2 cellular contexts compared by ENCODE assay signal in the genomic region with DNA sequence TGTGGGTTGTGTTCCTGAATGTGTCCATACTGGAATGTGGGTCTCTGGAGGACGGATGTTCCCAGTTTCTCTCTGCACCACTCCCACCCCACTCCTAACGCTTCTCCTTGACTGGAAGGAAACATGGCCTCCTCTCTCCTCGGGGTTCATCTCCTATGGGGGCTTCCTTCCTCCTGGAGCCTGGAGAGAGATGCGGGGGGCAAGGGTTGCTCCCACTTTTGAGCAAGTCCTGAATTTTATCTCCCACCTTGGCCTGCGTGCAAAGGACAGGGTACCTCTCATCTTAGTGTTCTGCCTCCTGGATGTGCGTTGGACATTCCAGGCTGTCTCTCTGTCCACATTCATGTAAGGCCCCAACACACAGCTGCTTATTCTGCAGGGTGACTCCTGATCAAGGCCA.
TF ChIP-seq lines count a peak whose summit lies in the region.

No MANE protein-coding gene starts in this region.

TF ChIP-seq in IMR-90, 13 proteins besides CTCF, POLR2A, EP300 and RAD21 (continued from another document):
- TF ChIP-seq CHD1 (IDR thresholded peaks at IDR 0.05; ENCODE audit: low read depth, low read length), result no peak
- TF ChIP-seq MAZ (IDR thresholded peaks at IDR 0.05; ENCODE audit: borderline replicate concordance, low read depth, low read length), result no peak
- TF ChIP-seq FOS (IDR thresholded peaks at IDR 0.05; ENCODE audit: low read depth, low read length), result no peak
- TF ChIP-seq MXI1 (IDR thresholded peaks at IDR 0.05; ENCODE audit: borderline replicate concordance, low read depth, low read length), result no peak
- TF ChIP-seq CEBPB (IDR thresholded peaks at IDR 0.05; ENCODE audit: low read depth, low read length), result no peak
- no peak for TF ChIP-seq MAFK (IDR thresholded peaks at IDR 0.05; ENCODE audit: low read depth, low read length)
- TF ChIP-seq RFX5 (IDR thresholded peaks at IDR 0.05; ENCODE audit: low read depth, low read length), result no peak
- no peak for TF ChIP-seq BHLHE40 (IDR thresholded peaks at IDR 0.05; ENCODE audit: low read depth, low read length)
- TF ChIP-seq, protein P1, sequence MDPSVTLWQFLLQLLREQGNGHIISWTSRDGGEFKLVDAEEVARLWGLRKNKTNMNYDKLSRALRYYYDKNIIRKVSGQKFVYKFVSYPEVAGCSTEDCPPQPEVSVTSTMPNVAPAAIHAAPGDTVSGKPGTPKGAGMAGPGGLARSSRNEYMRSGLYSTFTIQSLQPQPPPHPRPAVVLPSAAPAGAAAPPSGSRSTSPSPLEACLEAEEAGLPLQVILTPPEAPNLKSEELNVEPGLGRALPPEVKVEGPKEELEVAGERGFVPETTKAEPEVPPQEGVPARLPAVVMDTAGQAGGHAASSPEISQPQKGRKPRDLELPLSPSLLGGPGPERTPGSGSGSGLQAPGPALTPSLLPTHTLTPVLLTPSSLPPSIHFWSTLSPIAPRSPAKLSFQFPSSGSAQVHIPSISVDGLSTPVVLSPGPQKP (IDR thresholded peaks at IDR 0.05; ENCODE audit: borderline replicate concordance, low read depth, low read length), result no peak
- no peak for TF ChIP-seq NFE2L2 (IDR thresholded peaks at IDR 0.05; ENCODE audit: low read depth, low read length)
- TF ChIP-seq, protein P2, sequence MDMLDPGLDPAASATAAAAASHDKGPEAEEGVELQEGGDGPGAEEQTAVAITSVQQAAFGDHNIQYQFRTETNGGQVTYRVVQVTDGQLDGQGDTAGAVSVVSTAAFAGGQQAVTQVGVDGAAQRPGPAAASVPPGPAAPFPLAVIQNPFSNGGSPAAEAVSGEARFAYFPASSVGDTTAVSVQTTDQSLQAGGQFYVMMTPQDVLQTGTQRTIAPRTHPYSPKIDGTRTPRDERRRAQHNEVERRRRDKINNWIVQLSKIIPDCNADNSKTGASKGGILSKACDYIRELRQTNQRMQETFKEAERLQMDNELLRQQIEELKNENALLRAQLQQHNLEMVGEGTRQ (IDR thresholded peaks at IDR 0.05; ENCODE audit: low read depth, low read length), result no peak

TF ChIP-seq in neural cell, 6 proteins besides CTCF, POLR2A, EP300 and RAD21 (continued from another document):
- no peak for TF ChIP-seq TAF1 (IDR thresholded peaks at IDR 0.05; ENCODE audit: low read depth)
- no peak for TF ChIP-seq SMC3 (conservative IDR thresholded peaks at IDR 0.05; ENCODE audit: poor library complexity)
- TF ChIP-seq, protein P3, sequence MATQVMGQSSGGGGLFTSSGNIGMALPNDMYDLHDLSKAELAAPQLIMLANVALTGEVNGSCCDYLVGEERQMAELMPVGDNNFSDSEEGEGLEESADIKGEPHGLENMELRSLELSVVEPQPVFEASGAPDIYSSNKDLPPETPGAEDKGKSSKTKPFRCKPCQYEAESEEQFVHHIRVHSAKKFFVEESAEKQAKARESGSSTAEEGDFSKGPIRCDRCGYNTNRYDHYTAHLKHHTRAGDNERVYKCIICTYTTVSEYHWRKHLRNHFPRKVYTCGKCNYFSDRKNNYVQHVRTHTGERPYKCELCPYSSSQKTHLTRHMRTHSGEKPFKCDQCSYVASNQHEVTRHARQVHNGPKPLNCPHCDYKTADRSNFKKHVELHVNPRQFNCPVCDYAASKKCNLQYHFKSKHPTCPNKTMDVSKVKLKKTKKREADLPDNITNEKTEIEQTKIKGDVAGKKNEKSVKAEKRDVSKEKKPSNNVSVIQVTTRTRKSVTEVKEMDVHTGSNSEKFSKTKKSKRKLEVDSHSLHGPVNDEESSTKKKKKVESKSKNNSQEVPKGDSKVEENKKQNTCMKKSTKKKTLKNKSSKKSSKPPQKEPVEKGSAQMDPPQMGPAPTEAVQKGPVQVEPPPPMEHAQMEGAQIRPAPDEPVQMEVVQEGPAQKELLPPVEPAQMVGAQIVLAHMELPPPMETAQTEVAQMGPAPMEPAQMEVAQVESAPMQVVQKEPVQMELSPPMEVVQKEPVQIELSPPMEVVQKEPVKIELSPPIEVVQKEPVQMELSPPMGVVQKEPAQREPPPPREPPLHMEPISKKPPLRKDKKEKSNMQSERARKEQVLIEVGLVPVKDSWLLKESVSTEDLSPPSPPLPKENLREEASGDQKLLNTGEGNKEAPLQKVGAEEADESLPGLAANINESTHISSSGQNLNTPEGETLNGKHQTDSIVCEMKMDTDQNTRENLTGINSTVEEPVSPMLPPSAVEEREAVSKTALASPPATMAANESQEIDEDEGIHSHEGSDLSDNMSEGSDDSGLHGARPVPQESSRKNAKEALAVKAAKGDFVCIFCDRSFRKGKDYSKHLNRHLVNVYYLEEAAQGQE (IDR thresholded peaks at IDR 0.05; ENCODE audit: borderline replicate concordance), result no peak
- TF ChIP-seq POLR2AphosphoS5 (IDR thresholded peaks at IDR 0.05), result no peak
